16 cellular contexts compared by ENCODE assay signal in genomic region chr2:164882276-164882675, GRCh38.
"Had no signal": no experiment of that assay in that cellular context is flagged by ENCODE, and none has a peak within 500 bp of the region (broad histone marks: within the 10 kb centered on the region; RNA-seq: fewer than 3 reads in every experiment).

No MANE protein-coding gene starts in this region.

- H3K4me3 Mint-ChIP-seq: activated naive CD4-positive, alpha-beta T cell treated with anti-CD3 and anti-CD28 coated beads, Interleukin-2, amount 10 ng/mL, durations not matched to agents 7 days and 5 days; endodermal cell; naive thymus-derived CD4-positive, alpha-beta T cell; T-helper 17 cell had no signal

- H3K9me3 Mint-ChIP-seq: activated naive CD4-positive, alpha-beta T cell treated with anti-CD3 and anti-CD28 coated beads, Interleukin-2, amount 10 ng/mL, durations not matched to agents 7 days and 5 days; activated T-helper 2 cell treated with anti-CD3 and anti-CD28 coated beads, Interferon-gamma antibody, Interleukin-2, Interleukin-4, amounts not matched to agents 10 μg/mL and 5 μg/mL and 100 μg/mL, durations not matched to agents 14 hours and 24 hours and 36 hours; endodermal cell had no signal

- ATAC-seq: naive thymus-derived CD4-positive, alpha-beta T cell; stimulated activated naive CD8-positive, alpha-beta T cell treated with anti-CD3 and anti-CD28 coated beads, Interleukin-15, Interleukin-2, amounts not matched to agents 100 U/mL and 50 U/mL, for 24 hours; T-helper 17 cell had no signal

- H3K4me1 Mint-ChIP-seq: activated naive CD4-positive, alpha-beta T cell treated with anti-CD3 and anti-CD28 coated beads, Interleukin-2, amount 10 ng/mL, durations not matched to agents 7 days and 5 days; naive thymus-derived CD4-positive, alpha-beta T cell; T-helper 17 cell had no signal

- H3K9me3 ChIP-seq: heart left ventricle, neutrophil, prostate gland, thoracic aorta had no signal

- H3K4me1 ChIP-seq: heart left ventricle, prostate gland had no signal

- H3K27me3 ChIP-seq: foreskin keratinocyte, heart left ventricle, neutrophil had no signal

- H3K27ac ChIP-seq: foreskin keratinocyte, heart left ventricle, neutrophil, prostate gland, thoracic aorta had no signal

- H3K36me3 Mint-ChIP-seq: activated naive CD4-positive, alpha-beta T cell treated with anti-CD3 and anti-CD28 coated beads, Interleukin-2, amount 10 ng/mL, durations not matched to agents 7 days and 5 days; naive thymus-derived CD4-positive, alpha-beta T cell had no signal

- DNase-seq: activated CD4-positive, alpha-beta T cell treated with anti-CD3 and anti-CD28 coated beads, Interleukin-2, amount 50 U/mL, for 1 hour; activated naive CD4-positive, alpha-beta T cell treated with anti-CD3 and anti-CD28 coated beads, Interleukin-2, amount 10 ng/mL, durations not matched to agents 7 days and 5 days; amniotic stem cell; endodermal cell; erythroblast; foreskin keratinocyte; heart left ventricle; naive thymus-derived CD4-positive, alpha-beta T cell; stimulated activated CD4-positive, alpha-beta T cell treated with anti-CD3 and anti-CD28 coated beads, Interleukin-4, amount 100 ng/mL, for 1 hour; stimulated activated CD8-positive, alpha-beta memory T cell treated with anti-CD3 and anti-CD28 coated beads, Interleukin-4, amount 100 ng/mL, for 48 hours; stimulated activated naive CD8-positive, alpha-beta T cell treated with anti-CD3 and anti-CD28 coated beads, Interleukin-15, Interleukin-2, amounts not matched to agents 100 U/mL and 50 U/mL, for 24 hours; T-helper 17 cell had no signal

- H3K4me3 ChIP-seq: heart left ventricle, prostate gland, thoracic aorta had no signal

- H3K27ac Mint-ChIP-seq: activated naive CD4-positive, alpha-beta T cell treated with anti-CD3 and anti-CD28 coated beads, Interleukin-2, amount 10 ng/mL, durations not matched to agents 7 days and 5 days; activated T-helper 2 cell treated with anti-CD3 and anti-CD28 coated beads, Interferon-gamma antibody, Interleukin-2, Interleukin-4, amounts not matched to agents 10 μg/mL and 5 μg/mL and 100 μg/mL, durations not matched to agents 14 hours and 24 hours and 36 hours; endodermal cell; naive thymus-derived CD4-positive, alpha-beta T cell; T-helper 17 cell had no signal

- H3K27me3 Mint-ChIP-seq: activated naive CD4-positive, alpha-beta T cell treated with anti-CD3 and anti-CD28 coated beads, Interleukin-2, amount 10 ng/mL, durations not matched to agents 7 days and 5 days; naive thymus-derived CD4-positive, alpha-beta T cell; T-helper 17 cell had no signal

- H3K36me3 ChIP-seq: heart left ventricle, neutrophil, prostate gland, thoracic aorta had no signal
